Comparison of ENCODE assay signal across 11 cellular contexts in genomic region chr5:607541-608285, GRCh38. TPM values are rescaled to one million over a fixed set of nuclear protein-coding genes. Genes with fewer than 3 reads are reported as not detected.
DNase-seq lines count a peak whose midpoint lies in the region; ATAC-seq, FAIRE-seq and TF ChIP-seq lines count a peak whose summit lies in the region.
"Had no signal": no experiment of that assay in that cellular context is flagged by ENCODE, and none has a peak within 500 bp of the region (broad histone marks: within the 10 kb centered on the region; RNA-seq: fewer than 3 reads in every experiment).

No MANE protein-coding gene starts in this region.

- ATAC-seq in HG02852 (IDR thresholded peaks at IDR 0.05; ENCODE audit: unreplicated experiment) (peak; percentile 52), HG03432 (IDR thresholded peaks at IDR 0.05; ENCODE audit: unreplicated experiment) (no peak)
- ATAC-seq: activated CD8-positive, alpha-beta T cell treated with anti-CD3 and anti-CD28 coated beads, Interleukin-2, amount 10 ng/mL, durations not matched to agents 7 days and 5 days had no signal

- peaks cover 15% of the 10 kb centered on the region for H3K4me1 ChIP-seq in OCI-LY1 (ENCODE audit: insufficient read depth, low read length, severe bottlenecking)
- no peaks in the 10 kb centered on the region for H3K4me1 ChIP-seq in small intestine (ENCODE audit: control insufficient read depth in 2 of 2, insufficient read depth in 1 of 2, low read depth in 1 of 2, low read length in 1 of 2)
- peaks cover under 1 to 5% of the 10 kb centered on the region in 2 donors for H3K4me1 ChIP-seq in kidney (ENCODE audit: control insufficient read depth in 1 of 2, insufficient read depth in 1 of 2, low read depth in 1 of 2, low read length in 2 of 2)

- no peaks in the 10 kb centered on the region for H4K20me1 ChIP-seq in OCI-LY1 (ENCODE audit: insufficient read depth, low read length)

- peaks cover 2% of the 10 kb centered on the region for H3K36me3 Mint-ChIP-seq in activated T-cell treated with anti-CD3 and anti-CD28 coated beads, Interleukin-2, amount 50 U/mL, for 24 hours (ENCODE audit: low read depth)

- H3K4me1 Mint-ChIP-seq in activated T-cell treated with anti-CD3 and anti-CD28 coated beads, Interleukin-2, amount 50 U/mL, for 24 hours (ENCODE audit: low read depth): peaks cover 20% of the 10 kb centered on the region

- intact Hi-C loops in kidney (cut with DNase I): no loop called here

- TF ChIP-seq CTCF in OCI-LY1 (IDR thresholded peaks at IDR 0.05; ENCODE audit: low read length) (no peak), kidney (IDR thresholded peaks at IDR 0.05; ENCODE audit: borderline replicate concordance, extremely low read depth, insufficient read depth) (no peak)

- peak overlapping the region; percentile 38; the same call in 1 of the 2 replicates for H3K4me2 ChIP-seq in OCI-LY1 (ENCODE audit: low read length)

- no peaks in the 10 kb centered on the region; the same call in 1 of the 2 replicates for H3K27me3 ChIP-seq in OCI-LY1 (ENCODE audit: insufficient read depth, low read length)
- no peaks in the 10 kb centered on the region for H3K27me3 ChIP-seq in small intestine (ENCODE audit: control insufficient read depth in 2 of 2, insufficient read depth in 2 of 2, low read length in 2 of 2)

- WGBS in small intestine, 3 donors: 38 to 60% (median 42%) methylated on average over 35 to 36 of the region's 36 CpGs

- H2AFZ ChIP-seq in OCI-LY1 (ENCODE audit: low read length): no peak overlapping the region

- H3K36me3 ChIP-seq in OCI-LY1 (ENCODE audit: insufficient read depth, low read length) (no peaks in the 10 kb centered on the region), small intestine (ENCODE audit: control insufficient read depth in 2 of 2, insufficient read depth in 2 of 2, low read length in 2 of 2) (no peaks in the 10 kb centered on the region), kidney (ENCODE audit: control insufficient read depth in 1 of 2, insufficient read depth in 2 of 2, low read length in 2 of 2) (no peaks in the 10 kb centered on the region)

- H3F3A ChIP-seq in OCI-LY1 (ENCODE audit: insufficient read depth, low read length): no peaks in the 10 kb centered on the region

- H3K79me2 ChIP-seq in OCI-LY1 (ENCODE audit: insufficient read depth, low read length): peaks cover 2% of the 10 kb centered on the region

- H3K9me3 Mint-ChIP-seq in activated T-cell treated with anti-CD3 and anti-CD28 coated beads, Interleukin-2, amount 50 U/mL, for 24 hours: no peaks in the 10 kb centered on the region

- H3K27ac ChIP-seq in OCI-LY1 (ENCODE audit: low read depth, low read length, poor library complexity, severe bottlenecking) (no peak overlapping the region), small intestine (ENCODE audit: low read depth in 1 of 2, low read length in 1 of 2) (no peak overlapping the region), kidney (ENCODE audit: low read depth in 2 of 2, low read length in 2 of 2) (no peak overlapping the region)

- H3K9me3 ChIP-seq in OCI-LY1 (ENCODE audit: low read length) (no peaks in the 10 kb centered on the region), small intestine (ENCODE audit: control insufficient read depth, low read depth) (no peaks in the 10 kb centered on the region), kidney (ENCODE audit: control insufficient read depth in 1 of 2, low read length in 2 of 2) (no peaks in the 10 kb centered on the region)

- peak; percentile 26 for DNase-seq in activated T-cell treated with anti-CD3 and anti-CD28 coated beads, Interleukin-2, amount 50 U/mL, for 24 hours
- no peak for DNase-seq in activated T-cell treated with anti-CD3 and anti-CD28 coated beads for 4 hours
- peak; percentile 24 for DNase-seq in small intestine
- no peak for DNase-seq in SK-N-DZ (ENCODE audit: low spot score)
- no peak for DNase-seq in kidney
- DNase-seq: activated CD8-positive, alpha-beta T cell treated with anti-CD3 and anti-CD28 coated beads, Interleukin-2, amount 10 ng/mL, durations not matched to agents 7 days and 5 days; NCI-H226 had no signal

- H3K9me2 ChIP-seq in OCI-LY1 (ENCODE audit: low read depth, low read length): no peaks in the 10 kb centered on the region

- peaks cover 30% of the 10 kb centered on the region for H3K27me3 Mint-ChIP-seq in activated T-cell treated with anti-CD3 and anti-CD28 coated beads, Interleukin-2, amount 50 U/mL, for 24 hours

- H3K4me3 Mint-ChIP-seq in activated T-cell treated with anti-CD3 and anti-CD28 coated beads, Interleukin-2, amount 50 U/mL, for 24 hours: no peak overlapping the region
- H3K4me3 Mint-ChIP-seq: activated CD8-positive, alpha-beta T cell treated with anti-CD3 and anti-CD28 coated beads, Interleukin-2, amount 10 ng/mL, durations not matched to agents 7 days and 5 days had no signal

- no peak for FAIRE-seq in small intestine (lab: Jason Lieb, UNC)
- FAIRE-seq in kidney (lab: Jason Lieb, UNC): no peak
- FAIRE-seq: keratinocyte had no signal

- H3K4me3 ChIP-seq in OCI-LY1 (ENCODE audit: low read depth, low read length, poor library complexity, severe bottlenecking) (no peak overlapping the region), small intestine (ENCODE audit: low read depth in 1 of 2, low read length in 2 of 2) (no peak overlapping the region), kidney (ENCODE audit: low read length in 2 of 2) (no peak overlapping the region)

- no peak overlapping the region for H3K27ac Mint-ChIP-seq in activated T-cell treated with anti-CD3 and anti-CD28 coated beads, Interleukin-2, amount 50 U/mL, for 24 hours
- H3K27ac Mint-ChIP-seq: activated CD8-positive, alpha-beta T cell treated with anti-CD3 and anti-CD28 coated beads, Interleukin-2, amount 10 ng/mL, durations not matched to agents 7 days and 5 days had no signal

- no peak overlapping the region for H3K9ac ChIP-seq in OCI-LY1 (ENCODE audit: low read length)
- no peak overlapping the region for H3K9ac ChIP-seq in kidney (ENCODE audit: low read length in 2 of 2)

RNA-seq across cellular contexts. Expression of gene CEP72, which starts 4.4 kb away (rescaled TPM):
- polyA plus RNA-seq in small intestine (1 to 10 TPM in 2 of 3 donors, under 1 TPM in 1; 0.54 to 9.6 (median 1.1) TPM), kidney (ENCODE audit: insufficient read depth, low read depth, low replicate concordance) (1.1 TPM)
- polyA plus RNA-seq in SK-N-DZ (2014; cell fraction: cytosol; rRNA removed): 15.1 and 16.1 TPM in 2 replicates
- polyA plus RNA-seq in SK-N-DZ (2014; cell fraction: nucleus; rRNA removed): 18.2 and 23.8 TPM in 2 replicates
- total RNA-seq in kidney: 7.8 TPM

Comparison
In these comparisons a context has a peak if more than half of its experiments do, and no peak if none do; other contexts are left out.
1. DNase-seq: peak in activated T-cell treated with anti-CD3 and anti-CD28 coated beads, Interleukin-2, amount 50 U/mL, for 24 hours (single experiment) and small intestine (single experiment); none in activated T-cell treated with anti-CD3 and anti-CD28 coated beads for 4 hours (single experiment), SK-N-DZ (single experiment) and kidney (single experiment).